In genomic region chr11:63938481-63939350, GRCh38 we compare ENCODE assay signal across 8 cellular contexts. TPM values are rescaled to one million over a fixed set of nuclear protein-coding genes. Genes with fewer than 3 reads are reported as not detected.
DNase-seq lines count a peak whose midpoint lies in the region; ATAC-seq and TF ChIP-seq lines count a peak whose summit lies in the region.

Gene NAA40 (plus strand): TSS chr11:63939002. CDS start chr11:63939097, 95 bp downstream.

- peak; percentile 76 for ATAC-seq in HG03378 (IDR thresholded peaks at IDR 0.05; ENCODE audit: unreplicated experiment)
- peak; percentile 95 for ATAC-seq in activated CD4-positive, CD25-positive, alpha-beta regulatory T cell treated with anti-CD3 and anti-CD28 coated beads, Interleukin-2, amount 50 U/mL, for 24 hours

- peak within 1 kb of the TSS; percentile 89 for H3K4me3 ChIP-seq in kidney epithelial cell (ENCODE audit: low read depth, low read length)

- DNase-seq in Ammon's horn (ENCODE audit: low spot score) (peak; percentile 94), NCI-H446 treated with DMSO at 0.1 percent for 48 hours (lab: John Stamatoyannopoulos, UW) (peak; percentile 94), cerebellar cortex (ENCODE audit: low spot score) (peak; percentile 95), kidney epithelial cell (ENCODE audit: low read depth) (peak; percentile 75)
- DNase-seq in stimulated activated CD4-positive, alpha-beta T cell treated with anti-CD3 and anti-CD28 coated beads, Interleukin-15, amount 100 ng/mL, for 48 hours (ENCODE audit: low read depth in 2 of 2): peak; percentile 91 to 93

- peak; percentile 53 for TF ChIP-seq POLR2A in GM19099 (IDR thresholded peaks at IDR 0.05; ENCODE audit: extremely low read depth, insufficient read length, low read depth)

- no peak for TF ChIP-seq CTCF in kidney epithelial cell (IDR thresholded peaks at IDR 0.05; ENCODE audit: insufficient read depth, low read length, poor library complexity, severe bottlenecking)

- no peaks in the 10 kb centered on the region for H3K27me3 ChIP-seq in kidney epithelial cell (ENCODE audit: control insufficient read depth, insufficient read depth, low read length)

- no peaks in the 10 kb centered on the region for H3K36me3 ChIP-seq in kidney epithelial cell (ENCODE audit: control insufficient read depth, insufficient read depth, low read length)

RNA-seq across cellular contexts. Expression of gene NAA40, which starts in this region (rescaled TPM):
- 13.8 and 15.6 TPM in 2 replicates for total RNA-seq in kidney epithelial cell

Comparison
In these comparisons a context has a peak if more than half of its experiments do, and no peak if none do; other contexts are left out.
1. Peak in every context shown above with its lines: DNase-seq, ATAC-seq and H3K4me3 ChIP-seq.